Comparison of ENCODE assay signal across 22 cellular contexts in the genomic region with DNA sequence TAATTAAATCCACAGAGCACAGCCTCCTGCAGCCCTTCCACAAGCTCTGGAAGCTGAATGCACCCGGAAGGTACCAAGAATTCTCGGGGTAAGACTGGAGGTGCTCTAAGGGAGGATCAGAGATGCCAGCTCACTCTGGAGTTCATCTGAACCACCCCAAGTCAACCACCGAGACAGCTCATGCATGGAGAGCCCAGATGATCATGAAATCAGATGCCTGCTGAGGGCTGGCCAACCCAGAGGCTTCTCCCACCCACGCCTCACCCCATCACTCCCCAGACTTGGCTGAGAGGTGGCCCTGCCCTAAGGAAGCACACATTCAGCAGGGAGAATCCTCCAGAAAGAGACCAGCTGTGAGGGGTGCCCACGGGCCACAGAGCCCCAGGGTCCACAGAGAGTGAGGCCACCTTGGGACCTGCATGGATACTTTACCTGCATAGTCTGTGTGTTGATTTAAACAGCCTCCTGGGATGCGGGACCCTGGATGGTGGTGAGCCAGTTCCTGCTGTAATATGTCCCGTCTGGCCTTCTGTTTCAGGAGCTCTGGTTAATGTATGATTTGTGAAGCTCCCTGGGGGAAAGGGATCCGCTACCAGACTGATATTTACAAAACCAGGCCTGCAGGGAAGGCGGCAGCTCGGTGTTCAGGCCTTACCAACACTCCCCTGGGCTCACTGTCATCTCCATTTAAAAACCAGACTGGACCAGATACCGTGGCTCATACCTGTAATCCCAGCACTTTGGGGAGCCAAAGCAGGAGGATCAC.
DNase-seq lines count a peak whose midpoint lies in the region; ATAC-seq, FAIRE-seq and TF ChIP-seq lines count a peak whose summit lies in the region.
"Had no signal": no experiment of that assay in that cellular context is flagged by ENCODE, and none has a peak within 500 bp of the region (broad histone marks: within the 10 kb centered on the region; RNA-seq: fewer than 3 reads in every experiment).

No MANE protein-coding gene starts in this region.

- H3K9me3 Mint-ChIP-seq in WTC11 (no peaks in the 10 kb centered on the region), MCF 10A (ENCODE audit: unreplicated experiment) (no peaks in the 10 kb centered on the region)

- peaks cover 0 to 5% (median 0%) of the 10 kb centered on the region in 4 donors for H3K4me1 ChIP-seq in right lobe of liver
- 0 out of 2 replicates have a peak, but pooled peaks cover 5% of the 10 kb centered on the region for H3K4me1 ChIP-seq in HepG2 (ENCODE audit: insufficient read depth, low read length)
- H3K4me1 ChIP-seq in Loucy (ENCODE audit: insufficient read depth, low read length, poor library complexity, severe bottlenecking) = peaks cover 69% of the 10 kb centered on the region
- H3K4me1 ChIP-seq in foreskin keratinocyte = no peaks in the 10 kb centered on the region
- no peaks in the 10 kb centered on the region for H3K4me1 ChIP-seq in upper lobe of right lung

- H3K36me3 ChIP-seq in right lobe of liver (no peaks in the 10 kb centered on the region), HepG2 (replicated peaks in 1 of 2; ENCODE audit: control insufficient read depth in 1 of 2, insufficient read depth in 2 of 2, low read length in 2 of 2) (no peaks in the 10 kb centered on the region), Loucy (ENCODE audit: insufficient read depth, low read length) (no peaks in the 10 kb centered on the region), upper lobe of right lung (no peaks in the 10 kb centered on the region)
- H3K36me3 ChIP-seq: SJCRH30 had no signal

- H3F3A ChIP-seq in Loucy (ENCODE audit: low read depth) = peaks cover 16% of the 10 kb centered on the region

- in situ Hi-C loops in HepG2 (cut with HindIII; ENCODE audit: extremely low pct_ligation_motif_present, low pct_unique_long_range_greater_than_20kb) = no loop called here

- H3K4me3 Mint-ChIP-seq in WTC11 = no peak overlapping the region
- no peak overlapping the region for H3K4me3 Mint-ChIP-seq in MCF 10A (ENCODE audit: unreplicated experiment)

- ATAC-seq in right lobe of liver (no peak), HepG2 (no peak), foreskin keratinocyte (peak; percentile 9), upper lobe of right lung (no peak), WTC11 (no peak)
- ATAC-seq: GM12878, HCT116 had no signal

- H3K9me3 ChIP-seq in right lobe of liver = no peaks in the 10 kb centered on the region
- no peaks in the 10 kb centered on the region for H3K9me3 ChIP-seq in HepG2 (ENCODE audit: low read length)
- H3K9me3 ChIP-seq in Loucy (ENCODE audit: insufficient read depth, low read depth, low read length) = no peaks in the 10 kb centered on the region
- no peaks in the 10 kb centered on the region for H3K9me3 ChIP-seq in upper lobe of right lung
- H3K9me3 ChIP-seq: SJCRH30 had no signal

- BruUV-seq in HepG2 (replicated peaks; lab: Mats Ljungman, UMichigan) (no TSS peak), MCF 10A (replicated peaks; lab: Mats Ljungman, UMichigan) (no TSS peak)

- no peak overlapping the region for H3K9ac ChIP-seq in HepG2 (ENCODE audit: insufficient read depth, low read depth, low read length)
- H3K9ac ChIP-seq in Loucy (ENCODE audit: low read depth, low read length, poor library complexity, severe bottlenecking) = peak overlapping the region; percentile 94
- H3K9ac ChIP-seq: GM23248 had no signal

- peaks cover 40% of the 10 kb centered on the region for H3K27me3 Mint-ChIP-seq in WTC11 (ENCODE audit: low read depth)
- H3K27me3 Mint-ChIP-seq in MCF 10A (ENCODE audit: insufficient read depth, unreplicated experiment) = peaks cover 26% of the 10 kb centered on the region

- H3K4me3 ChIP-seq in right lobe of liver (no peak overlapping the region), HepG2 (replicated peaks in 1 of 3; ENCODE audit: insufficient read depth in 1 of 3, low read depth in 2 of 3, low read length in 3 of 3) (no peak overlapping the region), Loucy (ENCODE audit: low read length, poor library complexity, severe bottlenecking) (peak overlapping the region; percentile 61), upper lobe of right lung (no peak overlapping the region)
- H3K4me3 ChIP-seq: GM12878, GM23248, SJCRH30 had no signal

- no peak overlapping the region for H2AFZ ChIP-seq in HepG2 (ENCODE audit: low read length)
- H2AFZ ChIP-seq in Loucy (ENCODE audit: low read length) = no peak overlapping the region
- H2AFZ ChIP-seq: GM23248 had no signal

- FAIRE-seq in HepG2 (lab: Jason Lieb, UNC) = no peak
- FAIRE-seq: G401.6, GM12878, GM18507 had no signal

- TF ChIP-seq CTCF in right lobe of liver (IDR thresholded peaks at IDR 0.05) (no peak), HepG2 (CRISPR knock-in tag; IDR thresholded peaks at IDR 0.05) (no peak), Loucy (conservative IDR thresholded peaks at IDR 0.05; ENCODE audit: low read length) (no peak), foreskin keratinocyte (conservative IDR thresholded peaks at IDR 0.05) (no peak), upper lobe of right lung (IDR thresholded peaks at IDR 0.05) (no peak), WTC11 (IDR thresholded peaks at IDR 0.05) (no peak), MCF 10A (IDR thresholded peaks at IDR 0.05; ENCODE audit: unreplicated experiment) (no peak)

- intact Hi-C loops in right lobe of liver (cut with DNase I) = no loop called here
- intact Hi-C loops in HepG2 (cut with micrococcal nuclease; ENCODE audit: unreplicated experiment) = no loop called here
- intact Hi-C loops in upper lobe of right lung (cut with DNase I) = no loop called here
- intact Hi-C loops in MCF 10A (cut with micrococcal nuclease) = no loop called here

- no peak for TF ChIP-seq RAD21 in HepG2 (CRISPR knock-in tag; IDR thresholded peaks at IDR 0.05)

- no peaks in the 10 kb centered on the region; the same call in 1 of the 2 replicates for H3K36me3 Mint-ChIP-seq in WTC11
- no peaks in the 10 kb centered on the region for H3K36me3 Mint-ChIP-seq in MCF 10A (ENCODE audit: insufficient read depth, unreplicated experiment)

- no peak overlapping the region for H3K4me2 ChIP-seq in HepG2 (ENCODE audit: low read depth, low read length)
- H3K4me2 ChIP-seq in Loucy (ENCODE audit: low read depth, low read length, poor library complexity, severe bottlenecking) = peak overlapping the region; percentile 89

- no peak for TF ChIP-seq EP300 in HepG2 (IDR thresholded peaks at IDR 0.05; ENCODE audit: low read depth in 2 of 2, low read length in 2 of 2)
- no peak for TF ChIP-seq EP300 in HepG2 (CRISPR knock-in tag; IDR thresholded peaks at IDR 0.05; ENCODE audit: borderline replicate concordance)

- H3K27ac ChIP-seq in right lobe of liver = no peak overlapping the region
- H3K27ac ChIP-seq in HepG2 (ENCODE audit: extremely low read length, insufficient read depth, low read length) = no peak overlapping the region
- no peak overlapping the region for H3K27ac ChIP-seq in foreskin keratinocyte
- H3K27ac ChIP-seq in upper lobe of right lung = no peak overlapping the region
- H3K27ac ChIP-seq: GM23248, SJCRH30 had no signal

- peaks cover 27% of the 10 kb centered on the region for H3K4me1 Mint-ChIP-seq in WTC11
- H3K4me1 Mint-ChIP-seq in MCF 10A (ENCODE audit: insufficient read depth, unreplicated experiment) = no peaks in the 10 kb centered on the region

- CTCF ChIA-PET in HepG2 (lab: Yijun Ruan, JAX; ENCODE audit: low intra/inter-chr PET ratio, low total read pairs) (no interaction called here), WTC11 (lab: Charles Lee) (interaction anchor here (0.7 to 1.0 kb wide), 3 partner anchors 17 to 236 kb away, joined by 3 read pairs; no protein-coding TSS in a partner anchor), MCF 10A (lab: Yijun Ruan, JAX) (interaction anchor here (0.9 to 1.0 kb wide), 3 partner anchors 10 to 436 kb away, joined by 3 to 4 read pairs (median 4); no protein-coding TSS in a partner anchor)

- H3K79me2 ChIP-seq in HepG2 (ENCODE audit: insufficient read depth, low read length) (no peaks in the 10 kb centered on the region), Loucy (ENCODE audit: insufficient read depth, low read length) (peaks cover 14% of the 10 kb centered on the region; the same call in 1 of the 2 replicates)

- H4K20me1 ChIP-seq in HepG2 (ENCODE audit: insufficient read depth, low read length) (no peaks in the 10 kb centered on the region), Loucy (ENCODE audit: insufficient read depth, low read length, poor library complexity, severe bottlenecking) (no peaks in the 10 kb centered on the region)

- POLR2A ChIA-PET in HepG2 (lab: Yijun Ruan, JAX) (no interaction called here), WTC11 (lab: Charles Lee) (no interaction called here), MCF 10A (lab: Yijun Ruan, JAX) (no interaction called here)

- H3K27ac Mint-ChIP-seq in WTC11 (no peak overlapping the region), MCF 10A (ENCODE audit: low read depth, unreplicated experiment) (no peak overlapping the region)

- H3K9me2 ChIP-seq in Loucy (replicated peaks; ENCODE audit: low read depth, low read length) = no peaks in the 10 kb centered on the region

- H3K27me3 ChIP-seq in right lobe of liver (no peaks in the 10 kb centered on the region), HepG2 (ENCODE audit: control insufficient read depth in 1 of 2, insufficient read depth in 2 of 2, low read length in 2 of 2) (peaks cover 5 to 63% of the 10 kb centered on the region in 2 experiments; a peak in 4 of 5 replicates), Loucy (ENCODE audit: insufficient read depth, low read length, poor library complexity, severe bottlenecking) (no peaks in the 10 kb centered on the region), foreskin keratinocyte (peaks cover 45% of the 10 kb centered on the region), upper lobe of right lung (peaks cover 68% of the 10 kb centered on the region)

- TF ChIP-seq POLR2A in right lobe of liver (IDR thresholded peaks at IDR 0.05) = no peak
- no peak for TF ChIP-seq POLR2A in HepG2 (IDR thresholded peaks at IDR 0.05; ENCODE audit: insufficient read depth in 1 of 2, low read depth in 2 of 2, low read length in 2 of 2)

- WGBS in right lobe of liver (ENCODE audit: insufficient coverage, low coverage, low lambda C conversion rate, missing lambda C conversion rate) = 86% methylated on average over 2 of the region's 11 CpGs
- 38% methylated on average over 8 of the region's 11 CpGs for WGBS in HepG2 (ENCODE audit: low lambda C conversion rate)

- DNase-seq in right lobe of liver = peak in 2 of 3 donors; percentile 23 to 33
- DNase-seq in HepG2 (ENCODE audit: low spot score) = no peak
- DNase-seq in foreskin keratinocyte = no peak
- DNase-seq in upper lobe of right lung = peak; percentile 37
- no peak for DNase-seq in WTC11 (ENCODE audit: low spot score)
- no peak for DNase-seq in C1 segment of cervical spinal cord (lab: John Stamatoyannopoulos, UW)
- DNase-seq in MCF 10A (ENCODE audit: unreplicated experiment) = no peak
- DNase-seq: ACHN; DND-41; GM23248; KBM-7; NCI-H1105; NCI-H187 treated with DMSO at 0.1 percent for 48 hours; NCI-H446 treated with DMSO at 0.1 percent for 48 hours; NK-92 treated with Interleukin-12 subunit alpha and Interleukin-12 subunit beta, amount 100 ng/mL, for 24 hours; OCI-M1; SJCRH30 had no signal

TF ChIP-seq in HepG2, 621 proteins besides CTCF, POLR2A, EP300 and RAD21 (continues in another document):
- no peak for TF ChIP-seq ZNF652 (CRISPR knock-in tag; IDR thresholded peaks at IDR 0.05; ENCODE audit: borderline replicate concordance, low read depth)
- TF ChIP-seq SIN3B (IDR thresholded peaks at IDR 0.05; ENCODE audit: low read length) = no peak

TF ChIP-seq in WTC11, 78 proteins besides CTCF, POLR2A, EP300 and RAD21 (continues in another document):
- no peak for TF ChIP-seq TEAD1 (CRISPR knock-in tag; IDR thresholded peaks at IDR 0.05)

Comparison
In these comparisons a context has a peak if more than half of its experiments do, and no peak if none do; other contexts are left out.
1. DNase-seq: peak in right lobe of liver (2 of 3) and upper lobe of right lung (single experiment); none in HepG2 (single experiment), foreskin keratinocyte (0 of 2), WTC11 (single experiment), C1 segment of cervical spinal cord (0 of 14) and MCF 10A (single experiment).